In genomic region chr4:147948336-147948735, GRCh38 we compare ENCODE assay signal across 27 cellular contexts.
"Had no signal": no experiment of that assay in that cellular context is flagged by ENCODE, and none has a peak within 500 bp of the region (broad histone marks: within the 10 kb centered on the region; RNA-seq: fewer than 3 reads in every experiment).

No MANE protein-coding gene starts in this region.

- H3K27me3 ChIP-seq: stomach, suprapubic skin, testis, thyroid gland, tibial artery, tibial nerve, transverse colon, upper lobe of left lung, upper lobe of right lung, uterus, vagina had no signal

- H3K4me1 ChIP-seq: suprapubic skin, testis, transverse colon, upper lobe of left lung, upper lobe of right lung, uterus, vagina had no signal

- H3K36me3 ChIP-seq: uterus had no signal

- H3K4me3 ChIP-seq: stomach, suprapubic skin, testis, thoracic aorta, thyroid gland, tibial artery, tibial nerve, transverse colon, upper lobe of left lung, upper lobe of right lung, uterus, vagina had no signal

- DNase-seq: stimulated activated CD4-positive, alpha-beta T cell treated with anti-CD3 and anti-CD28 coated beads, Interleukin-2, amount 100 ng/mL, for 48 hours; stimulated activated CD4-positive, alpha-beta T cell treated with anti-CD3 and anti-CD28 coated beads, Interleukin-4, amount 100 ng/mL, for 1 hour; stimulated activated CD4-positive, alpha-beta T cell treated with anti-CD3 and anti-CD28 coated beads, Interleukin-4, amount 100 ng/mL, for 24 hours; stimulated activated CD4-positive, alpha-beta T cell treated with anti-CD3 and anti-CD28 coated beads, Interleukin-4, amount 100 ng/mL, for 4 hours; stimulated activated CD8-positive, alpha-beta memory T cell treated with anti-CD3 and anti-CD28 coated beads, Interleukin-4, amount 100 ng/mL, for 48 hours; stimulated activated naive B cell treated with anti-CD40 and anti-IgM and Interleukin-4, amounts not matched to agents 10 μg/mL and 1 μg/mL and 100 μg/mL, for 72 hours; stimulated activated naive CD4-positive, alpha-beta T cell; stimulated activated naive CD4-positive, alpha-beta T cell treated with Interleukin-2 at 50 U/mL for 16 hours; stimulated activated naive CD8-positive, alpha-beta T cell treated with anti-CD3 and anti-CD28 coated beads, Interleukin-15, amount 100 ng/mL, for 72 hours; stimulated activated naive CD8-positive, alpha-beta T cell treated with anti-CD3 and anti-CD28 coated beads, Interleukin-15, Interleukin-2, amounts not matched to agents 100 U/mL and 50 U/mL, for 24 hours; stomach; substantia nigra; testis; thyroid gland; tibial artery; transverse colon; trophoblast cell; upper lobe of left lung; upper lobe of right lung; uterus had no signal

- ATAC-seq: stimulated activated effector memory CD8-positive, alpha-beta T cell treated with anti-CD3 and anti-CD28 coated beads, Interleukin-12 subunit alpha, Interleukin-12 subunit beta, amount 100 ng/mL, for 72 hours; stimulated activated memory B cell treated with anti-CD40 and anti-IgM and Interleukin-4, amounts not matched to agents 10 μg/mL and 1 μg/mL and 100 μg/mL, for 72 hours; stimulated activated naive B cell treated with anti-CD40 and anti-IgM and Interleukin-4, amounts not matched to agents 10 μg/mL and 1 μg/mL and 100 μg/mL, for 72 hours; stimulated activated naive CD8-positive, alpha-beta T cell treated with anti-CD3 and anti-CD28 coated beads, Interleukin-15, amount 100 ng/mL, for 72 hours; stimulated activated naive CD8-positive, alpha-beta T cell treated with anti-CD3 and anti-CD28 coated beads, Interleukin-15, Interleukin-2, amounts not matched to agents 100 U/mL and 50 U/mL, for 24 hours; upper lobe of right lung had no signal

- H3K9me3 ChIP-seq: stomach, suprapubic skin, testis, thoracic aorta, thyroid gland, transverse colon, upper lobe of left lung, upper lobe of right lung, uterus, vagina had no signal

- FAIRE-seq: urothelium cell line had no signal

- H3K27ac ChIP-seq: stomach, suprapubic skin, testis, thoracic aorta, thyroid gland, tibial artery, tibial nerve, transverse colon, upper lobe of left lung, upper lobe of right lung, uterus, vagina had no signal
